Comparison of ENCODE assay signal across 8 cellular contexts in the genomic region with DNA sequence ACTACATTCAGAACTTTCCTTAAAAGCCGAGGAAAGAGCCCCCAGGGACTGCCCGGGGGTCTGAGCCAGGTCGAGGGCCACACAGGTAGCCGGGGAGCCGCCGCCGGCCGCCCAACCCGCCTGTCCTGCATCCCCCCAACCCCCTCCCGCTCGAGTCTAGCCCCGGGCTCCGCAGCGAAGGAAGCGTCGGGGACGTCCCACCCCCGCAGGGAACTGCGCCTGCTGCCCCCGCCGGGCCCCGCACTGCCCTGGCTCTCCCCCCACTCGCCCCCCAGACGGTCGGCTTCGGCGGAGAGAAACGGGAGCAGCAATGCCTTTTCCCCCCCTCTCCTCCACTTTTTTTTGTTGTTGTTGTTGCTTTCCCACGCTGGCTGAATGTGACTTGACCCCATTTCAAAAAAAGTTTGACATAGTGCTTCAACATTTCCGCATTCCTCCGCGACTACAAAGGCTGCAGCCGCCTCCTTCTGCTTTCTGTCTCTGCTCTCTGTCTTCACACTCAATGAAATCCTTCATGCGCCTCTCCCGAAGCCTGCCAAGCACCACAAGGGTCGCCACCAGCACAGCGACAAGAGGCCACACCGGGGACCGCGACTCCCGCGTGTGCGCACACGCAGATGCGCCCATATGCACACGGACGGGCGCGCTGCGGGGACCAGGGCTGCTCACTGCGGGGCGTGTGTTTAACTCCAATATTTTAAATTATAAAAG. TPM values are rescaled to one million over a fixed set of nuclear protein-coding genes. Genes with fewer than 3 reads are reported as not detected.
DNase-seq lines count a peak whose midpoint lies in the region; ATAC-seq and TF ChIP-seq lines count a peak whose summit lies in the region.

No MANE protein-coding gene starts in this region.

- peaks cover 0 to 17% (median 0%) of the 10 kb centered on the region in 4 donors for H3K4me1 ChIP-seq in right lobe of liver

- TF ChIP-seq CTCF in GM12865 (IDR thresholded peaks at IDR 0.05; ENCODE audit: insufficient read depth, low read depth, low read length, missing control alignments) (no peak), NB4 (IDR thresholded peaks at IDR 0.05; ENCODE audit: low read depth, low read length) (no peak), dorsolateral prefrontal cortex (IDR thresholded peaks at IDR 0.05 in 54 of 56, conservative IDR thresholded peaks at IDR 0.05 in 2 of 56; ENCODE audit: low read depth in 1 of 56, partially characterized antibody in 56 of 56) (peak in 1 of 56 donors; percentile 2), right lobe of liver (IDR thresholded peaks at IDR 0.05) (no peak)

- intact Hi-C loops in dorsolateral prefrontal cortex (cut with DNase I), result loop anchor here in 1 of 2 donors (10.0 kb wide), 1 partner anchor 220 kb away; no protein-coding TSS in a partner anchor
- intact Hi-C loops in right lobe of liver (cut with DNase I), result loop anchor here (10.0 kb wide), 2 partner anchors 140 to 210 kb away; no protein-coding TSS in a partner anchor

- no peaks in the 10 kb centered on the region for H3K36me3 ChIP-seq in right lobe of liver

- ATAC-seq in right lobe of liver (peak; percentile 9 to 25 (median 16)), GM21723 (IDR thresholded peaks at IDR 0.05; ENCODE audit: unreplicated experiment) (no peak)

- no peak for TF ChIP-seq POLR2A in NB4 (IDR thresholded peaks at IDR 0.05; ENCODE audit: extremely low read depth, insufficient read length)
- no peak for TF ChIP-seq POLR2A in right lobe of liver (IDR thresholded peaks at IDR 0.05)

- peak; percentile 79 for DNase-seq in GM12865 (ENCODE audit: low read depth)
- peak; percentile 84 for DNase-seq in NB4 (ENCODE audit: low read depth)
- DNase-seq in activated CD4-positive, alpha-beta T cell treated with anti-CD3 and anti-CD28 coated beads for 48 hours, result peak; percentile 71
- DNase-seq in dorsolateral prefrontal cortex, result peak in 4 of 10 donors; percentile 25 to 46 (median 38)
- peak; percentile 62 to 65 (median 65) for DNase-seq in right lobe of liver
- peak; percentile 46 to 56 for DNase-seq in stimulated activated CD4-positive, alpha-beta T cell treated with anti-CD3 and anti-CD28 coated beads, Interleukin-4, amount 100 ng/mL, for 4 hours
- no peak for DNase-seq in occipital lobe (lab: John Stamatoyannopoulos, UW)

- H3K9me3 ChIP-seq in right lobe of liver, result no peaks in the 10 kb centered on the region

- H3K4me3 ChIP-seq in GM12865 (ENCODE audit: low read depth, low read length), result peak overlapping the region; percentile 94
- H3K4me3 ChIP-seq in NB4 (ENCODE audit: low read depth, low read length), result peak overlapping the region; percentile 68
- peak overlapping the region; percentile 60 to 97 (median 85) for H3K4me3 ChIP-seq in dorsolateral prefrontal cortex
- H3K4me3 ChIP-seq in right lobe of liver, result peak overlapping the region; percentile 74 to 86 (median 80)

- under 1% methylated on average over 33 of the region's 52 CpGs for WGBS in right lobe of liver (ENCODE audit: insufficient coverage, low coverage, low lambda C conversion rate, missing lambda C conversion rate)

- H3K27ac ChIP-seq in dorsolateral prefrontal cortex, result peak overlapping the region in 32 of 59 donors; percentile 3 to 97 (median 87)
- H3K27ac ChIP-seq in right lobe of liver, result peak overlapping the region; percentile 74 to 87 (median 83)

- no peaks in the 10 kb centered on the region for H3K27me3 ChIP-seq in dorsolateral prefrontal cortex
- no peaks in the 10 kb centered on the region for H3K27me3 ChIP-seq in right lobe of liver

RNA-seq across cellular contexts. Expression of a gene that starts 1.1 kb away (rescaled TPM):
- total RNA-seq in dorsolateral prefrontal cortex (10 to 100 TPM; 11.5 to 56.1 (median 20.6) TPM), right lobe of liver (10 to 100 TPM in 5 of 6 experiments, 1 to 10 TPM in 1; 6.9 to 23.7 (median 17.0) TPM), occipital lobe (11.1 TPM)
